ENCODE assay signal across 1 cellular context in genomic region chr12:132422057-132423043, GRCh38.
TF ChIP-seq lines count a peak whose summit lies in the region.

No MANE protein-coding gene starts in this region.

TF ChIP-seq in HCT116, 20 proteins besides CTCF, POLR2A, EP300 and RAD21 (continued from another document):
- no peak for TF ChIP-seq JUND (IDR thresholded peaks at IDR 0.05)
- TF ChIP-seq ZFX (IDR thresholded peaks at IDR 0.05) = no peak
- TF ChIP-seq EGR1 (IDR thresholded peaks at IDR 0.05; ENCODE audit: low read depth) = no peak
- no peak for TF ChIP-seq ZBTB33 (IDR thresholded peaks at IDR 0.05; ENCODE audit: extremely low read depth, insufficient replicate concordance, low read length)
